1 cellular context compared by ENCODE assay signal in genomic region chr14:104897286-104898194, GRCh38.
TF ChIP-seq lines count a peak whose summit lies in the region.

No MANE protein-coding gene starts in this region.

TF ChIP-seq in H1, 55 proteins besides CTCF, POLR2A, EP300 and RAD21:
- TF ChIP-seq EGR1 (IDR thresholded peaks at IDR 0.05; ENCODE audit: borderline replicate concordance, low read depth, low read length) (no peak), GTF2F1 (IDR thresholded peaks at IDR 0.05; ENCODE audit: borderline replicate concordance, low read depth, low read length) (no peak), HDAC6 (IDR thresholded peaks at IDR 0.05; ENCODE audit: low read depth, low read length) (no peak), CHD2 (IDR thresholded peaks at IDR 0.05; ENCODE audit: low read length) (no peak), ASH2L (IDR thresholded peaks at IDR 0.05; ENCODE audit: low read length) (no peak), EZH2 (IDR thresholded peaks at IDR 0.05; ENCODE audit: low read depth, low read length, severe bottlenecking) (no peak), SAP30 (IDR thresholded peaks at IDR 0.05; ENCODE audit: insufficient read depth, insufficient replicate concordance, low read length) (no peak)
